Comparison of ENCODE assay signal across 36 cellular contexts in genomic region chr4:72290737-72291136, GRCh38.
DNase-seq lines count a peak whose midpoint lies in the region; ATAC-seq, FAIRE-seq and TF ChIP-seq lines count a peak whose summit lies in the region.
"Had no signal": no experiment of that assay in that cellular context is flagged by ENCODE, and none has a peak within 500 bp of the region (broad histone marks: within the 10 kb centered on the region; RNA-seq: fewer than 3 reads in every experiment).

No MANE protein-coding gene starts in this region.

- ATAC-seq in stimulated activated effector memory CD8-positive, alpha-beta T cell treated with anti-CD3 and anti-CD28 coated beads, Interleukin-12 subunit alpha, Interleukin-12 subunit beta, amount 100 ng/mL, for 72 hours, result peak; percentile 22
- no peak for ATAC-seq in HG03039 (IDR thresholded peaks at IDR 0.05; ENCODE audit: unreplicated experiment)
- ATAC-seq: A549; CD8-positive, alpha-beta T cell had no signal

- no CpG with 5 or more reads among the region's 9 CpGs for WGBS in trophoblast cell (ENCODE audit: extremely low coverage, insufficient coverage, insufficient read length)

- no peak overlapping the region for H3K23ac ChIP-seq in trophoblast cell (ENCODE audit: low read length)

- no peaks in the 10 kb centered on the region for H3K9me3 ChIP-seq in kidney (ENCODE audit: control insufficient read depth in 1 of 2, low read length in 2 of 2)
- H3K9me3 ChIP-seq in trophoblast cell (ENCODE audit: insufficient read depth, low read depth, low read length), result no peaks in the 10 kb centered on the region
- H3K9me3 ChIP-seq: A549; BE2C; BLaER1; BLaER1 treated with 17β-estradiol and CSF1 and Interleukin-3, amounts not matched to agents 10 nM and 100 nM; Caco-2 had no signal

- H3K36me3 ChIP-seq in kidney (ENCODE audit: control insufficient read depth in 1 of 2, insufficient read depth in 2 of 2, low read length in 2 of 2), result no peaks in the 10 kb centered on the region
- no peaks in the 10 kb centered on the region for H3K36me3 ChIP-seq in trophoblast cell (ENCODE audit: control insufficient read depth in 1 of 2, insufficient read depth in 2 of 2, low read length in 2 of 2)
- H3K36me3 ChIP-seq: BLaER1; BLaER1 treated with 17β-estradiol and CSF1 and Interleukin-3, amounts not matched to agents 10 nM and 100 nM had no signal

- no peaks in the 10 kb centered on the region for H3K79me1 ChIP-seq in trophoblast cell (ENCODE audit: low read length)

- no peak overlapping the region for H2BK5ac ChIP-seq in trophoblast cell (ENCODE audit: low read depth, low read length, poor library complexity)

- H3K27me3 ChIP-seq in trophoblast cell (ENCODE audit: insufficient read depth, low read length), result no peaks in the 10 kb centered on the region
- H3K27me3 ChIP-seq: BE2C; BLaER1; BLaER1 treated with 17β-estradiol and CSF1 and Interleukin-3, amounts not matched to agents 10 nM and 100 nM had no signal

- no peak overlapping the region for H3K4me2 ChIP-seq in trophoblast cell (ENCODE audit: low read length)
- H3K4me2 ChIP-seq: A549; BLaER1; BLaER1 treated with 17β-estradiol and CSF1 and Interleukin-3, amounts not matched to agents 10 nM and 100 nM had no signal

- H3K9me3 Mint-ChIP-seq in stimulated activated effector memory CD8-positive, alpha-beta T cell treated with anti-CD3 and anti-CD28 coated beads, Interleukin-12 subunit alpha, Interleukin-12 subunit beta, amount 100 ng/mL, for 72 hours, result no peaks in the 10 kb centered on the region
- H3K9me3 Mint-ChIP-seq: CD4-positive, alpha-beta memory T cell; CD4-positive, alpha-beta T cell; CD8-positive, alpha-beta memory T cell; CD8-positive, alpha-beta T cell had no signal

- TF ChIP-seq CTCF in kidney (IDR thresholded peaks at IDR 0.05; ENCODE audit: borderline replicate concordance, extremely low read depth, insufficient read depth), result no peak

- no peaks in the 10 kb centered on the region for H3K4me1 Mint-ChIP-seq in stimulated activated effector memory CD8-positive, alpha-beta T cell treated with anti-CD3 and anti-CD28 coated beads, Interleukin-12 subunit alpha, Interleukin-12 subunit beta, amount 100 ng/mL, for 72 hours
- H3K4me1 Mint-ChIP-seq: B cell; CD14-positive monocyte; CD4-positive, alpha-beta memory T cell; CD4-positive, CD25-positive, alpha-beta regulatory T cell; CD8-positive, alpha-beta memory T cell had no signal

- no peak overlapping the region for H4K8ac ChIP-seq in trophoblast cell (ENCODE audit: low read depth, low read length)

- no peak overlapping the region for H3K14ac ChIP-seq in trophoblast cell (ENCODE audit: low read length)

- no peak overlapping the region for H2BK12ac ChIP-seq in trophoblast cell (ENCODE audit: low read length)

- no peak overlapping the region for H3K27ac ChIP-seq in kidney (ENCODE audit: low read depth in 2 of 2, low read length in 2 of 2)
- no peak overlapping the region for H3K27ac ChIP-seq in trophoblast cell (ENCODE audit: low read depth, low read length)
- H3K27ac ChIP-seq: 22Rv1; A549; BLaER1; BLaER1 treated with 17β-estradiol and CSF1 and Interleukin-3, amounts not matched to agents 10 nM and 100 nM; C4-2B had no signal

- H3K9ac ChIP-seq in kidney (ENCODE audit: low read length in 2 of 2) (no peak overlapping the region), trophoblast cell (ENCODE audit: low read length) (no peak overlapping the region)
- H3K9ac ChIP-seq: BLaER1; BLaER1 treated with 17β-estradiol and CSF1 and Interleukin-3, amounts not matched to agents 10 nM and 100 nM had no signal

- H2AFZ ChIP-seq in trophoblast cell (ENCODE audit: insufficient read depth, low read length, poor library complexity), result no peak overlapping the region

- H2BK120ac ChIP-seq in trophoblast cell (ENCODE audit: insufficient read depth, low read length, poor library complexity), result no peak overlapping the region

- no peak overlapping the region for H3K18ac ChIP-seq in trophoblast cell (ENCODE audit: low read length)

- H3K4me1 ChIP-seq in kidney (ENCODE audit: control insufficient read depth in 1 of 2, insufficient read depth in 1 of 2, low read depth in 1 of 2, low read length in 2 of 2) (no peaks in the 10 kb centered on the region), trophoblast cell (ENCODE audit: control insufficient read depth in 1 of 2, insufficient read depth in 2 of 2, low read length in 2 of 2) (no peaks in the 10 kb centered on the region)
- H3K4me1 ChIP-seq: A549; BE2C; BLaER1; BLaER1 treated with 17β-estradiol and CSF1 and Interleukin-3, amounts not matched to agents 10 nM and 100 nM; Caco-2 had no signal

- intact Hi-C loops in kidney (cut with DNase I), result no loop called here
- intact Hi-C loops in posterior vena cava (cut with DNase I), result no loop called here
- intact Hi-C loops in head of caudate nucleus (cut with DNase I), result no loop called here

- no peak overlapping the region for H2AK5ac ChIP-seq in trophoblast cell (ENCODE audit: low read length)

- DNase-seq in kidney (peak; percentile 40), trophoblast cell (no peak), posterior vena cava (ENCODE audit: low spot score) (peak; percentile 59), head of caudate nucleus (no peak), NK-92 (lab: John Stamatoyannopoulos, UW; ENCODE audit: unreplicated experiment) (no peak), DMS153 (lab: John Stamatoyannopoulos, UW) (no peak)
- DNase-seq in stimulated activated effector memory CD8-positive, alpha-beta T cell treated with anti-CD3 and anti-CD28 coated beads, Interleukin-12 subunit alpha, Interleukin-12 subunit beta, amount 100 ng/mL, for 72 hours (ENCODE audit: low spot score in 2 of 2), result no peak
- DNase-seq: 8988T; ACHN; AML-193; BE2C; C1 segment of cervical spinal cord; Caco-2; Calu3; CD4-positive, alpha-beta memory T cell; CD4-positive, alpha-beta T cell; CD4-positive, CD25-positive, alpha-beta regulatory T cell; CD8-positive, alpha-beta memory T cell; CD8-positive, alpha-beta T cell; COR-L47; DMS 273 treated with DMSO at 0.1 percent for 48 hours; DMS53; DMS79; DMS79 treated with DMSO at 0.1 percent for 48 hours; DND-41; EL had no signal

- H3K4ac ChIP-seq in trophoblast cell (ENCODE audit: low read depth, low read length), result no peak overlapping the region

- no peak for FAIRE-seq in kidney (lab: Jason Lieb, UNC)
- FAIRE-seq: A204.1, A549, D721Med had no signal

- no peak overlapping the region for H4K91ac ChIP-seq in trophoblast cell (ENCODE audit: low read depth, low read length)

- no peak overlapping the region for H3K4me3 Mint-ChIP-seq in stimulated activated effector memory CD8-positive, alpha-beta T cell treated with anti-CD3 and anti-CD28 coated beads, Interleukin-12 subunit alpha, Interleukin-12 subunit beta, amount 100 ng/mL, for 72 hours
- H3K4me3 Mint-ChIP-seq: B cell; CD14-positive monocyte; CD4-positive, alpha-beta memory T cell; CD4-positive, alpha-beta T cell; CD4-positive, CD25-positive, alpha-beta regulatory T cell; CD8-positive, alpha-beta memory T cell; CD8-positive, alpha-beta T cell had no signal

- no peak overlapping the region for H3K27ac Mint-ChIP-seq in stimulated activated effector memory CD8-positive, alpha-beta T cell treated with anti-CD3 and anti-CD28 coated beads, Interleukin-12 subunit alpha, Interleukin-12 subunit beta, amount 100 ng/mL, for 72 hours
- H3K27ac Mint-ChIP-seq: B cell; CD14-positive monocyte; CD4-positive, alpha-beta memory T cell; CD4-positive, alpha-beta T cell; CD4-positive, CD25-positive, alpha-beta regulatory T cell; CD8-positive, alpha-beta memory T cell; CD8-positive, alpha-beta T cell had no signal

- H4K12ac ChIP-seq in trophoblast cell (ENCODE audit: low read depth, low read length), result no peak overlapping the region

- H3K4me3 ChIP-seq in kidney (ENCODE audit: low read length in 2 of 2), result no peak overlapping the region
- peak overlapping the region; percentile 53 for H3K4me3 ChIP-seq in trophoblast cell (ENCODE audit: low read depth, low read length)
- H3K4me3 ChIP-seq: A549; BLaER1; BLaER1 treated with 17β-estradiol and CSF1 and Interleukin-3, amounts not matched to agents 10 nM and 100 nM had no signal

- H3K79me2 ChIP-seq in trophoblast cell (ENCODE audit: control insufficient read depth, insufficient read depth, low read length, poor library complexity), result no peaks in the 10 kb centered on the region

- H3K36me3 Mint-ChIP-seq in stimulated activated effector memory CD8-positive, alpha-beta T cell treated with anti-CD3 and anti-CD28 coated beads, Interleukin-12 subunit alpha, Interleukin-12 subunit beta, amount 100 ng/mL, for 72 hours, result no peaks in the 10 kb centered on the region
- H3K36me3 Mint-ChIP-seq: CD14-positive monocyte; CD4-positive, alpha-beta memory T cell; CD4-positive, CD25-positive, alpha-beta regulatory T cell; CD8-positive, alpha-beta memory T cell; CD8-positive, alpha-beta T cell had no signal

Comparison
In these comparisons a context has a peak if more than half of its experiments do, and no peak if none do; other contexts are left out.
1. DNase-seq: peak in kidney (single experiment) and posterior vena cava (single experiment); none in trophoblast cell (0 of 2), stimulated activated effector memory CD8-positive, alpha-beta T cell treated with anti-CD3 and anti-CD28 coated beads, Interleukin-12 subunit alpha, Interleukin-12 subunit beta, amount 100 ng/mL, for 72 hours (0 of 2), head of caudate nucleus (0 of 42), NK-92 (single experiment) and DMS153 (single experiment).